8 cellular contexts compared by ENCODE assay signal in the genomic region with DNA sequence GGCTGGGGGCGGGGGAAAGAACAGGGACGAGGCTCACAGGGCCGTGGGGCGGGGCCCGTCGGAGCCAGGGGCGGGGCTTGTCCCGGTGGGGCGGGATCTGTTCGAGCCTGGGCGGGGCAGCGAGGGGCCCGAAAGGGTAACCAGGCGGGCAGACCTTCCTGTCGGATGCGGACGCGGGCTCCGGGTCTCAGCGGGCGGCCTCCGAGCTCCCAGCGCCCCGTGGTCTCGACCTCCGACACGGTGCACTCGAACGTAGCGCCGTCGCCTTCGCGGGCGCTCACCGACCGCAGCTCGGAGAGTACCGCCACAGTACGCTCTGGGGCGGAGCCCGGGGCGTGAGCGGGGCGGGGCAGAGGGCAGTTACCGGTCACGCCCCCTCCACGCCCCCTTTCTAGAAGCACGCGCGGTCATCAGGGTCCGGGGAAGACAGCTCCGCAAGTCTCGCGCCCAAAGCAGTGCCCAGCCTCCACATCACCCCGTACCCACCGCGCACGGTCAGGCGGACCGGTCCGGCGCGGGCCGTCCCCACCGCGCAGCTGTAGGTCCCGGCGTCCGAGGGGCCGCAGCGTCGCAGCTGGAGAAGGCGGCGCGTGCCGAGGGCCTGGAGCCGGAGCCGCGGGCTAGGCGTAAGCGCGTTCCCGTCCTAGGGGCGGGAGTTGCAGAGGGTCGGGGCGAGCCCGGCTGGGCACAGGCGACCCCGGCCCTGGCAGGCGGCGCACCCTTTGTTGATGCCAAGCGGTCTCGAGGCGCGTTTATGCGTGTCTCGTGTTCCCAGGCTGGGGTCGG. TPM values are rescaled to one million over a fixed set of nuclear protein-coding genes. Genes with fewer than 3 reads are reported as not detected.
A peak's percentile ranks its signal among the peaks of the same experiment; 100 is the strongest.
DNase-seq lines count a peak whose midpoint lies in the region; FAIRE-seq and TF ChIP-seq lines count a peak whose summit lies in the region.

No MANE protein-coding gene starts in this region.

- H3K4me3 ChIP-seq in astrocyte (ENCODE audit: insufficient read depth, low read depth, low read length), result peak overlapping the region; percentile 62
- H3K4me3 ChIP-seq in uterus, result peak overlapping the region; percentile 45 to 59

- peak overlapping the region; percentile 92 for H2AFZ ChIP-seq in astrocyte (ENCODE audit: low read depth, low read length)

- peak in 1 of 2 donors; percentile 34 for TF ChIP-seq POLR2A in uterus (IDR thresholded peaks at IDR 0.05)

- H3K4me1 ChIP-seq in astrocyte (ENCODE audit: insufficient read depth, low read length) (peaks cover 14% of the 10 kb centered on the region), uterus (peaks cover 3 to 17% of the 10 kb centered on the region in 2 donors)

- H3K27me3 Mint-ChIP-seq in T-helper 2 cell treated with Interferon-gamma antibody and Interleukin-4, amounts not matched to agents 5 μg/mL and 100 μg/mL, for 36 hours (ENCODE audit: low read depth), result peaks cover 29% of the 10 kb centered on the region
- peaks cover 17% of the 10 kb centered on the region for H3K27me3 Mint-ChIP-seq in astrocyte (ENCODE audit: low read depth, unreplicated experiment)

- H3K4me2 ChIP-seq in astrocyte (ENCODE audit: low read length), result peak overlapping the region; percentile 97

- H3K9ac ChIP-seq in astrocyte (ENCODE audit: low read length), result peak overlapping the region; percentile 72

- peak overlapping the region; percentile 7 for H3K27ac ChIP-seq in astrocyte (ENCODE audit: low read depth, low read length)
- H3K27ac ChIP-seq in uterus, result peak overlapping the region; percentile 43 to 79

- H3K9me3 ChIP-seq in astrocyte (ENCODE audit: insufficient read depth, low read depth, low read length) (no peaks in the 10 kb centered on the region), uterus (no peaks in the 10 kb centered on the region)

- H3K27ac Mint-ChIP-seq in T-helper 2 cell treated with Interferon-gamma antibody and Interleukin-4, amounts not matched to agents 5 μg/mL and 100 μg/mL, for 36 hours, result no peak overlapping the region
- no peak overlapping the region for H3K27ac Mint-ChIP-seq in astrocyte (ENCODE audit: unreplicated experiment)

- TF ChIP-seq CTCF in astrocyte (IDR thresholded peaks at IDR 0.05; ENCODE audit: insufficient read depth, low read depth, low read length) (no peak), uterus (IDR thresholded peaks at IDR 0.05) (no peak)

- no peaks in the 10 kb centered on the region for H3K36me3 Mint-ChIP-seq in T-helper 2 cell treated with Interferon-gamma antibody and Interleukin-4, amounts not matched to agents 5 μg/mL and 100 μg/mL, for 36 hours (ENCODE audit: low read depth)
- H3K36me3 Mint-ChIP-seq in astrocyte (ENCODE audit: low read depth, unreplicated experiment), result peaks cover 9% of the 10 kb centered on the region

- H3K36me3 ChIP-seq in astrocyte (ENCODE audit: insufficient read depth, low read length) (no peaks in the 10 kb centered on the region), uterus (no peaks in the 10 kb centered on the region)

- peaks cover 5% of the 10 kb centered on the region for H3K4me1 Mint-ChIP-seq in T-helper 2 cell treated with Interferon-gamma antibody and Interleukin-4, amounts not matched to agents 5 μg/mL and 100 μg/mL, for 36 hours (ENCODE audit: low read depth)
- peaks cover 1% of the 10 kb centered on the region for H3K4me1 Mint-ChIP-seq in astrocyte (ENCODE audit: low read depth, unreplicated experiment)

- H3K9me3 Mint-ChIP-seq in T-helper 2 cell treated with Interferon-gamma antibody and Interleukin-4, amounts not matched to agents 5 μg/mL and 100 μg/mL, for 36 hours, result no peaks in the 10 kb centered on the region
- no peaks in the 10 kb centered on the region for H3K9me3 Mint-ChIP-seq in astrocyte (ENCODE audit: unreplicated experiment)

- H4K20me1 ChIP-seq in astrocyte (ENCODE audit: insufficient read depth, low read length), result peaks cover 5% of the 10 kb centered on the region

- no peaks in the 10 kb centered on the region for H3K27me3 ChIP-seq in astrocyte (ENCODE audit: insufficient read depth, low read length)
- H3K27me3 ChIP-seq in uterus, result no peaks in the 10 kb centered on the region

- intact Hi-C loops in uterus (cut with DNase I; ENCODE audit: low total_unique reads), result no loop called here

- H3K4me3 Mint-ChIP-seq in T-helper 2 cell treated with Interferon-gamma antibody and Interleukin-4, amounts not matched to agents 5 μg/mL and 100 μg/mL, for 36 hours, result peak overlapping the region; percentile 79
- peak overlapping the region; percentile 81 for H3K4me3 Mint-ChIP-seq in astrocyte (ENCODE audit: unreplicated experiment)

- no peaks in the 10 kb centered on the region for H3K79me2 ChIP-seq in astrocyte (ENCODE audit: insufficient read depth, low read length)

- FAIRE-seq in astrocyte (lab: Jason Lieb, UNC), result no peak

- peak; percentile 54 for DNase-seq in GDM1 (lab: John Stamatoyannopoulos, UW)
- DNase-seq in HCEC 1CT, result peak; percentile 70
- peak; percentile 48 for DNase-seq in MV-4-11 (lab: John Stamatoyannopoulos, UW)
- DNase-seq in T-helper 2 cell treated with Interferon-gamma antibody and Interleukin-4, amounts not matched to agents 5 μg/mL and 100 μg/mL, for 36 hours (ENCODE audit: low spot score), result peak; percentile 85
- peak; percentile 57 for DNase-seq in astrocyte (ENCODE audit: low read depth)
- DNase-seq in hippocampal formation (lab: John Stamatoyannopoulos, UW), result peak; percentile 57 to 82
- peak; percentile 98 for DNase-seq in retina
- DNase-seq in uterus, result peak; percentile 90 to 94

RNA-seq across cellular contexts. Expression of a gene that starts 8.7 kb away (rescaled TPM):
- total RNA-seq in astrocyte (3.8 TPM in 2 replicates), uterus (1 to 10 TPM in 2 of 4 donors, under 1 TPM in 1, not detected in 1; 0.77 to 5.3 (median 5.1) TPM)

RNA-seq across cellular contexts. Expression of a gene that starts 9.0 kb away (rescaled TPM):
- 151 and 163 TPM in 2 replicates for total RNA-seq in astrocyte
- total RNA-seq in uterus, result 100 to 1,000 TPM in 1 of 4 donors, 10 to 100 TPM in 3; 16.5 to 194 (median 42.5) TPM

RNA-seq across cellular contexts. Expression of a gene that starts 18.8 kb away (rescaled TPM):
- total RNA-seq in astrocyte (77.5 and 88.1 TPM in 2 replicates), uterus (100 to 1,000 TPM in 2 of 4 donors, 10 to 100 TPM in 2; 53.2 to 146 (median 113) TPM)

RNA-seq across cellular contexts. Expression of a gene that starts 19.5 kb away (rescaled TPM):
- total RNA-seq in astrocyte (0.52 and 0.99 TPM in 2 replicates), uterus (1 to 10 TPM in 1 of 4 donors, not detected in 3; 2.4 TPM)

RNA-seq across cellular contexts. Expression of a gene that starts 38.3 kb away (rescaled TPM):
- total RNA-seq in astrocyte (0.39 and 0.70 TPM in 2 replicates), uterus (under 1 TPM in 2 of 4 donors, not detected in 2; 0.21 to 0.30 TPM)

Comparison
In these comparisons a context has a peak if more than half of its experiments do, and no peak if none do; other contexts are left out.
1. Peak in every context shown above with its lines: DNase-seq, H3K4me3 ChIP-seq and H3K27ac ChIP-seq.
2. DNase-seq: peak in every context shown above with its lines; median percentile 98 in retina; 92 in uterus; 85 in T-helper 2 cell treated with Interferon-gamma antibody and Interleukin-4, amounts not matched to agents 5 μg/mL and 100 μg/mL, for 36 hours; 70 in HCEC 1CT; 70 in hippocampal formation; 57 in astrocyte; 54 in GDM1; 48 in MV-4-11.